Comparison of ENCODE assay signal across 9 cellular contexts in the genomic region with DNA sequence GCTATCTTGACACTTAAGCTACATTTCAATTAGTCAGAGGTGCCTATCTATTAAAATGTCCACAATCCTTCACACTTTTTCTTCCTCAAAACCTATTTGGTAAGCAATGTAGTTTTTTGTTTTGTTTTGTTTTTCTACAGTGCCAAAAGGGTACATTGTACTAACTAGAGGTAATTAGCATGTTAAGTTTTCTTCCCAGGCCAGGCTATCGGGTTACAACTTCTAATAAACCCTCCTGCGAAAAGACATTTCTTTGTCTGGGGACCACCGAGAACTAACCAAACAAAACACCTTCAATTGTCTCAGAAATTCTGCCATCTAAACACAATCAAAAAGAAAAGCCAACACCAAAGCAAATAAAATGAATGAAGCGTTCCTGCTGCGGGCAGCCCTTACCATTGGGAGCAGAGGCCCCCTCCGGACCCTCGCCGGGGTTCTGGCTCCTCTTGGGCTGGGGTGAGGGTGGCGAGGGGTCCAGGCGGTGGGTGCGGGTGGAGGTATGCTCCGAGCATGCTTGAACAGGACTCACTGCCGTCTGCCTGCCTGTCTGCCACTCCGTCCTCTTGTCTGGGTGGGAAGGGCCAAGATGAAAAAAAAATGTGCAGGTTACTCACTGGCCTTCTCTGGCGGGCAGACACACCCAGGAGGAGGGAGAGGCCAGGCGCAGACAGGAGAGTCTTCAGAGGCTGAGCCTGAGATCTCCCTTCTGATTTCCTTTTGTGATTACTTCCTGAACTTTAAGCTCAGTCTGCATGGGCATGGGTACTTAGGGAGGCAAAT.
A peak's percentile ranks its signal among the peaks of the same experiment; 100 is the strongest.
DNase-seq lines count a peak whose midpoint lies in the region; ATAC-seq and TF ChIP-seq lines count a peak whose summit lies in the region.
"Had no signal": no experiment of that assay in that cellular context is flagged by ENCODE, and none has a peak within 500 bp of the region (broad histone marks: within the 10 kb centered on the region; RNA-seq: fewer than 3 reads in every experiment).

No MANE protein-coding gene starts in this region.

- H3K27me3 ChIP-seq in HUES64 (ENCODE audit: insufficient read depth, low read length): no peaks in the 10 kb centered on the region
- H3K27me3 ChIP-seq in upper lobe of left lung: no peaks in the 10 kb centered on the region

- peak overlapping the region; percentile 68 for H3K27ac ChIP-seq in HUES64 (ENCODE audit: low read depth, low read length)
- H3K27ac ChIP-seq in upper lobe of left lung: peak overlapping the region in 2 of 4 donors; percentile 33 to 42

- no peak for TF ChIP-seq EP300 in upper lobe of left lung (IDR thresholded peaks at IDR 0.05)

- peak overlapping the region; percentile 57 for H3K4me3 ChIP-seq in HUES64 (ENCODE audit: low read length)
- peak overlapping the region in 3 of 4 donors; percentile 26 to 43 (median 40) for H3K4me3 ChIP-seq in upper lobe of left lung

- peaks cover 2% of the 10 kb centered on the region; the same call in 1 of the 2 replicates for H3K36me3 ChIP-seq in HUES64 (ENCODE audit: insufficient read depth, low read length)
- H3K36me3 ChIP-seq in upper lobe of left lung: no peaks in the 10 kb centered on the region

- H3K4me3 Mint-ChIP-seq in activated CD8-positive, alpha-beta memory T cell treated with anti-CD3 and anti-CD28 coated beads, Interleukin-2, amount 10 ng/mL, durations not matched to agents 7 days and 5 days: no peak overlapping the region
- H3K4me3 Mint-ChIP-seq: activated naive CD8-positive, alpha-beta T cell treated with anti-CD3 and anti-CD28 coated beads, Interleukin-2, amount 10 ng/mL, durations not matched to agents 7 days and 5 days had no signal

- H3K9me3 ChIP-seq in HUES64 (ENCODE audit: insufficient read depth, low read depth, low read length): no peaks in the 10 kb centered on the region; the same call in 1 of the 2 replicates
- no peaks in the 10 kb centered on the region for H3K9me3 ChIP-seq in upper lobe of left lung

- DNase-seq in SK-N-DZ (ENCODE audit: low spot score) (peak; percentile 53), islet precursor cell (peak; percentile 97), upper lobe of left lung (peak; percentile 62 to 70), KBM-7 (no peak)
- no peak for DNase-seq in NK-92 treated with Interleukin-12 subunit alpha and Interleukin-12 subunit beta, amount 100 ng/mL, for 24 hours (lab: John Stamatoyannopoulos, UW)
- no peak for DNase-seq in activated CD8-positive, alpha-beta memory T cell treated with anti-CD3 and anti-CD28 coated beads, Interleukin-2, amount 10 ng/mL, durations not matched to agents 7 days and 5 days
- DNase-seq: activated naive CD8-positive, alpha-beta T cell treated with anti-CD3 and anti-CD28 coated beads, Interleukin-2, amount 10 ng/mL, durations not matched to agents 7 days and 5 days had no signal

- peaks cover 19% of the 10 kb centered on the region for H3K27me3 Mint-ChIP-seq in activated CD8-positive, alpha-beta memory T cell treated with anti-CD3 and anti-CD28 coated beads, Interleukin-2, amount 10 ng/mL, durations not matched to agents 7 days and 5 days

- H3K4me1 ChIP-seq in HUES64 (ENCODE audit: insufficient read depth, low read length) (peaks cover 36% of the 10 kb centered on the region), upper lobe of left lung (peaks cover 0 to 7% (median 0%) of the 10 kb centered on the region in 4 donors)

- H3K27ac Mint-ChIP-seq in activated CD8-positive, alpha-beta memory T cell treated with anti-CD3 and anti-CD28 coated beads, Interleukin-2, amount 10 ng/mL, durations not matched to agents 7 days and 5 days: no peak overlapping the region
- H3K27ac Mint-ChIP-seq: activated naive CD8-positive, alpha-beta T cell treated with anti-CD3 and anti-CD28 coated beads, Interleukin-2, amount 10 ng/mL, durations not matched to agents 7 days and 5 days had no signal

- 12% methylated on average over 16 of the region's 16 CpGs for WGBS in HUES64
- 47 to 50% methylated on average over 16 of the region's 16 CpGs for WGBS in upper lobe of left lung, 2 donors

- CTCF ChIA-PET in activated CD8-positive, alpha-beta memory T cell treated with anti-CD3 and anti-CD28 coated beads, Interleukin-2, amount 10 ng/mL, durations not matched to agents 7 days and 5 days (lab: Charles Lee): no interaction called here

- no peak for TF ChIP-seq POLR2A in upper lobe of left lung (IDR thresholded peaks at IDR 0.05)

- in situ Hi-C loops in KBM-7 (cut with MboI; ENCODE audit: low pct_unique_long_range_greater_than_20kb, low sequenced_read_pairs): no loop called here

- TF ChIP-seq CTCF in upper lobe of left lung (IDR thresholded peaks at IDR 0.05): no peak

- H3K9ac ChIP-seq in HUES64 (ENCODE audit: low read depth, low read length): peak overlapping the region; percentile 74

- no peaks in the 10 kb centered on the region for H3K9me3 Mint-ChIP-seq in activated CD8-positive, alpha-beta memory T cell treated with anti-CD3 and anti-CD28 coated beads, Interleukin-2, amount 10 ng/mL, durations not matched to agents 7 days and 5 days (ENCODE audit: low read depth)
- H3K9me3 Mint-ChIP-seq: activated naive CD8-positive, alpha-beta T cell treated with anti-CD3 and anti-CD28 coated beads, Interleukin-2, amount 10 ng/mL, durations not matched to agents 7 days and 5 days had no signal

- ATAC-seq in upper lobe of left lung (ENCODE audit: low FRiP score in 2 of 2): peak; percentile 60 to 81
- no peak for ATAC-seq in GM21723 (IDR thresholded peaks at IDR 0.05; ENCODE audit: unreplicated experiment)
- no peak for ATAC-seq in activated CD8-positive, alpha-beta memory T cell treated with anti-CD3 and anti-CD28 coated beads, Interleukin-2, amount 10 ng/mL, durations not matched to agents 7 days and 5 days

- H3K4me1 Mint-ChIP-seq in activated CD8-positive, alpha-beta memory T cell treated with anti-CD3 and anti-CD28 coated beads, Interleukin-2, amount 10 ng/mL, durations not matched to agents 7 days and 5 days: no peaks in the 10 kb centered on the region
- H3K4me1 Mint-ChIP-seq: activated naive CD8-positive, alpha-beta T cell treated with anti-CD3 and anti-CD28 coated beads, Interleukin-2, amount 10 ng/mL, durations not matched to agents 7 days and 5 days had no signal

- H3K36me3 Mint-ChIP-seq in activated CD8-positive, alpha-beta memory T cell treated with anti-CD3 and anti-CD28 coated beads, Interleukin-2, amount 10 ng/mL, durations not matched to agents 7 days and 5 days: no peaks in the 10 kb centered on the region
- H3K36me3 Mint-ChIP-seq: activated naive CD8-positive, alpha-beta T cell treated with anti-CD3 and anti-CD28 coated beads, Interleukin-2, amount 10 ng/mL, durations not matched to agents 7 days and 5 days had no signal

Comparison
In these comparisons a context has a peak if more than half of its experiments do, and no peak if none do; other contexts are left out.
1. DNase-seq: peak in SK-N-DZ (single experiment), islet precursor cell (single experiment) and upper lobe of left lung (2 of 2); none in NK-92 treated with Interleukin-12 subunit alpha and Interleukin-12 subunit beta, amount 100 ng/mL, for 24 hours (single experiment), activated CD8-positive, alpha-beta memory T cell treated with anti-CD3 and anti-CD28 coated beads, Interleukin-2, amount 10 ng/mL, durations not matched to agents 7 days and 5 days (single experiment) and KBM-7 (single experiment).
2. ATAC-seq: peak in upper lobe of left lung (2 of 2); none in GM21723 (single experiment) and activated CD8-positive, alpha-beta memory T cell treated with anti-CD3 and anti-CD28 coated beads, Interleukin-2, amount 10 ng/mL, durations not matched to agents 7 days and 5 days (single experiment).